35 cellular contexts compared by ENCODE assay signal in genomic region chr6:163802267-163802666, GRCh38.
"Had no signal": no experiment of that assay in that cellular context is flagged by ENCODE, and none has a peak within 500 bp of the region (broad histone marks: within the 10 kb centered on the region; RNA-seq: fewer than 3 reads in every experiment).

No MANE protein-coding gene starts in this region.

- H3K27me3 ChIP-seq: MG63 had no signal

- DNase-seq: Karpas-422, Kasumi-1, MG63, MM.1S, MV-4-11, NCI-H1048, NCI-H1092, NCI-H1092 treated with DMSO at 0.1 percent for 48 hours, NCI-H1105, NCI-H1105 treated with DMSO at 0.1 percent for 48 hours, NCI-H1417, NCI-H1417 treated with DMSO at 0.1 percent for 48 hours, NCI-H1436, NCI-H1436 treated with DMSO at 0.1 percent for 48 hours, NCI-H146, NCI-H1694, NCI-H1694 treated with DMSO at 0.1 percent for 48 hours, NCI-H187, NCI-H187 treated with DMSO at 0.1 percent for 48 hours, NCI-H1930, NCI-H2029, NCI-H2029 treated with DMSO at 0.1 percent for 48 hours, NCI-H2081, NCI-H2081 treated with DMSO at 0.1 percent for 48 hours, NCI-H2107, NCI-H2171, NCI-H2171 treated with DMSO at 0.1 percent for 48 hours, NCI-H2227 treated with DMSO at 0.1 percent for 48 hours, NCI-H226, NCI-H345, NCI-H446, NCI-H446 treated with DMSO at 0.1 percent for 48 hours, NCI-H510A, NCI-H510A treated with DMSO at 0.1 percent for 48 hours, NCI-H524 had no signal

- H3K9me3 ChIP-seq: MG63 had no signal

- H3K36me3 ChIP-seq: MG63 had no signal

- H3K4me3 ChIP-seq: MG63 had no signal
